17 cellular contexts compared by ENCODE assay signal in genomic region chr10:91434041-91434440, GRCh38. TPM values are rescaled to one million over a fixed set of nuclear protein-coding genes. Genes with fewer than 3 reads are reported as not detected.
DNase-seq lines count a peak whose midpoint lies in the region; ATAC-seq and TF ChIP-seq lines count a peak whose summit lies in the region.
"Had no signal": no experiment of that assay in that cellular context is flagged by ENCODE, and none has a peak within 500 bp of the region (broad histone marks: within the 10 kb centered on the region; RNA-seq: fewer than 3 reads in every experiment).

No MANE protein-coding gene starts in this region.

- peak; percentile 13 for DNase-seq in AG08395 (ENCODE audit: low spot score)
- peak; percentile 28 for DNase-seq in M059J (ENCODE audit: low read depth)
- DNase-seq in chondrocyte (ENCODE audit: low spot score), result no peak
- DNase-seq in lung microvascular endothelial cell (ENCODE audit: low read depth in 2 of 2), result peak; percentile 13 to 30
- DNase-seq in activated gamma-delta T cell (lab: John Stamatoyannopoulos, UW), result no peak
- DNase-seq in naive thymus-derived CD8-positive, alpha-beta T cell, result no peak
- DNase-seq: activated CD4-positive, alpha-beta T cell treated with anti-CD3 and anti-CD28 coated beads for 1 hour; activated CD8-positive, alpha-beta memory T cell treated with anti-CD3 and anti-CD28 coated beads, Interleukin-2, amount 50 U/mL, for 4 hours; activated naive CD4-positive, alpha-beta T cell treated with anti-CD3 and anti-CD28 coated beads, Interleukin-2, amount 10 ng/mL, durations not matched to agents 7 days and 5 days; Calu3; effector memory CD8-positive, alpha-beta T cell; H7; mesendoderm; NCI-H1694 treated with DMSO at 0.1 percent for 48 hours; T-helper 9 cell had no signal

- peaks cover 50% of the 10 kb centered on the region for H3K4me1 Mint-ChIP-seq in chondrocyte (ENCODE audit: low read depth)
- H3K4me1 Mint-ChIP-seq in naive thymus-derived CD8-positive, alpha-beta T cell, result peaks cover 0 to 2% (median 0%) of the 10 kb centered on the region in 4 donors
- H3K4me1 Mint-ChIP-seq: activated naive CD4-positive, alpha-beta T cell treated with anti-CD3 and anti-CD28 coated beads, Interleukin-2, amount 10 ng/mL, durations not matched to agents 7 days and 5 days had no signal

- H3K9me3 Mint-ChIP-seq in chondrocyte (ENCODE audit: low read depth), result peaks cover 7% of the 10 kb centered on the region
- peaks cover 0 to 9% (median 0%) of the 10 kb centered on the region in 9 donors for H3K9me3 Mint-ChIP-seq in naive thymus-derived CD8-positive, alpha-beta T cell
- H3K9me3 Mint-ChIP-seq: activated naive CD4-positive, alpha-beta T cell treated with anti-CD3 and anti-CD28 coated beads, Interleukin-2, amount 10 ng/mL, durations not matched to agents 7 days and 5 days; effector memory CD8-positive, alpha-beta T cell had no signal

- peak overlapping the region; percentile 79 for H3K27ac Mint-ChIP-seq in chondrocyte (ENCODE audit: unreplicated experiment)
- no peak overlapping the region for H3K27ac Mint-ChIP-seq in naive thymus-derived CD8-positive, alpha-beta T cell
- H3K27ac Mint-ChIP-seq: activated naive CD4-positive, alpha-beta T cell treated with anti-CD3 and anti-CD28 coated beads, Interleukin-2, amount 10 ng/mL, durations not matched to agents 7 days and 5 days; effector memory CD8-positive, alpha-beta T cell had no signal

- POLR2A ChIA-PET in naive thymus-derived CD8-positive, alpha-beta T cell (lab: Charles Lee), result no interaction called here

- no peak for ATAC-seq in GM21723 (IDR thresholded peaks at IDR 0.05; ENCODE audit: unreplicated experiment)
- ATAC-seq in naive thymus-derived CD8-positive, alpha-beta T cell, result no peak
- ATAC-seq in GM21423 (IDR thresholded peaks at IDR 0.05; ENCODE audit: unreplicated experiment), result no peak
- ATAC-seq: effector memory CD8-positive, alpha-beta T cell had no signal

- no peak overlapping the region for H3K4me3 Mint-ChIP-seq in chondrocyte (ENCODE audit: unreplicated experiment)
- H3K4me3 Mint-ChIP-seq in naive thymus-derived CD8-positive, alpha-beta T cell, result no peak overlapping the region
- H3K4me3 Mint-ChIP-seq: activated naive CD4-positive, alpha-beta T cell treated with anti-CD3 and anti-CD28 coated beads, Interleukin-2, amount 10 ng/mL, durations not matched to agents 7 days and 5 days; effector memory CD8-positive, alpha-beta T cell had no signal

- no peak for TF ChIP-seq CTCF in chondrocyte (IDR thresholded peaks at IDR 0.05)

- H3K36me3 Mint-ChIP-seq in chondrocyte (ENCODE audit: low read depth), result peaks cover 43% of the 10 kb centered on the region
- H3K36me3 Mint-ChIP-seq in naive thymus-derived CD8-positive, alpha-beta T cell, result peaks cover 7 to 22% (median 17%) of the 10 kb centered on the region in 3 donors
- H3K36me3 Mint-ChIP-seq: activated naive CD4-positive, alpha-beta T cell treated with anti-CD3 and anti-CD28 coated beads, Interleukin-2, amount 10 ng/mL, durations not matched to agents 7 days and 5 days had no signal

- H3K27me3 Mint-ChIP-seq in chondrocyte (ENCODE audit: low read depth), result no peaks in the 10 kb centered on the region
- H3K27me3 Mint-ChIP-seq in naive thymus-derived CD8-positive, alpha-beta T cell, result no peaks in the 10 kb centered on the region
- H3K27me3 Mint-ChIP-seq: activated naive CD4-positive, alpha-beta T cell treated with anti-CD3 and anti-CD28 coated beads, Interleukin-2, amount 10 ng/mL, durations not matched to agents 7 days and 5 days; effector memory CD8-positive, alpha-beta T cell had no signal

RNA-seq across cellular contexts. Expression of gene HECTD2, which starts 23.9 kb away (rescaled TPM):
- total RNA-seq in M059J (2014; rRNA removed; shearing (Covaris generic)), result 4.6 and 8.1 TPM in 2 replicates
- 33.4 to 51.8 TPM (median 41.2 TPM) in 3 replicates for total RNA-seq in chondrocyte
- total RNA-seq in lung microvascular endothelial cell, result 3.1 and 6.0 TPM in 2 replicates
- total RNA-seq in naive thymus-derived CD8-positive, alpha-beta T cell, result 1 to 10 TPM; 4.8 to 6.7 TPM
- polyA plus RNA-seq in naive thymus-derived CD8-positive, alpha-beta T cell, result under 1 TPM; 0.35 to 0.62 (median 0.47) TPM

Comparison
In these comparisons a context has a peak if more than half of its experiments do, and no peak if none do; other contexts are left out.
1. DNase-seq: peak in AG08395 (single experiment), M059J (single experiment) and lung microvascular endothelial cell (2 of 2); none in chondrocyte (single experiment), activated gamma-delta T cell (single experiment) and naive thymus-derived CD8-positive, alpha-beta T cell (0 of 10).